In genomic region chr11:33428435-33428834, GRCh38 we compare ENCODE assay signal across 1 cellular context. TPM values are rescaled to one million over a fixed set of nuclear protein-coding genes. Genes with fewer than 3 reads are reported as not detected.
"Had no signal": no experiment of that assay in that cellular context is flagged by ENCODE, and none has a peak within 500 bp of the region (broad histone marks: within the 10 kb centered on the region; RNA-seq: fewer than 3 reads in every experiment).

No MANE protein-coding gene starts in this region.

RNA-seq across cellular contexts. Expression of gene KIAA1549L, which starts 52.5 kb away (rescaled TPM):
- total RNA-seq: upper lobe of right lung had no signal
